ENCODE assay signal across 1 cellular context in the genomic region with DNA sequence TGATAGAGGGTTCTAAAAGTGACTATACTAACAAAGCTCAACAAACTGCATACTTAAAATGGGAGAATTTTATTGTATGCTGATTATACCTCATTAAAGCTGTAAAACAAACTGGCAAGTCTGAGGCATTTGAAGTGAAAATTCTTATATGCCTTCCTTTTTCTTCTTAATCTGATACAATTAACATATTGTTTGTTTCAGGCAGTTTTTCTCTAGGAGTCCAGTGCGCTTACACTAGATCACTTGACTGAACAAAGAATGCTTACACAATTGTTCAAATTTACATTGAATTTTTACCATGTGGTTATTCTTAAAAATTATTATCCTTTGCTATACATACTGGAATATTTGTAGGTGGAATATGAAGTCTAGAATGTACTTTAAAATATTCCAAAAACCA.
TF ChIP-seq lines count a peak whose summit lies in the region.

No MANE protein-coding gene starts in this region.

TF ChIP-seq in K562, 482 proteins besides CTCF, POLR2A, EP300 and RAD21 (continued from another document):
- TF ChIP-seq, protein P1, sequence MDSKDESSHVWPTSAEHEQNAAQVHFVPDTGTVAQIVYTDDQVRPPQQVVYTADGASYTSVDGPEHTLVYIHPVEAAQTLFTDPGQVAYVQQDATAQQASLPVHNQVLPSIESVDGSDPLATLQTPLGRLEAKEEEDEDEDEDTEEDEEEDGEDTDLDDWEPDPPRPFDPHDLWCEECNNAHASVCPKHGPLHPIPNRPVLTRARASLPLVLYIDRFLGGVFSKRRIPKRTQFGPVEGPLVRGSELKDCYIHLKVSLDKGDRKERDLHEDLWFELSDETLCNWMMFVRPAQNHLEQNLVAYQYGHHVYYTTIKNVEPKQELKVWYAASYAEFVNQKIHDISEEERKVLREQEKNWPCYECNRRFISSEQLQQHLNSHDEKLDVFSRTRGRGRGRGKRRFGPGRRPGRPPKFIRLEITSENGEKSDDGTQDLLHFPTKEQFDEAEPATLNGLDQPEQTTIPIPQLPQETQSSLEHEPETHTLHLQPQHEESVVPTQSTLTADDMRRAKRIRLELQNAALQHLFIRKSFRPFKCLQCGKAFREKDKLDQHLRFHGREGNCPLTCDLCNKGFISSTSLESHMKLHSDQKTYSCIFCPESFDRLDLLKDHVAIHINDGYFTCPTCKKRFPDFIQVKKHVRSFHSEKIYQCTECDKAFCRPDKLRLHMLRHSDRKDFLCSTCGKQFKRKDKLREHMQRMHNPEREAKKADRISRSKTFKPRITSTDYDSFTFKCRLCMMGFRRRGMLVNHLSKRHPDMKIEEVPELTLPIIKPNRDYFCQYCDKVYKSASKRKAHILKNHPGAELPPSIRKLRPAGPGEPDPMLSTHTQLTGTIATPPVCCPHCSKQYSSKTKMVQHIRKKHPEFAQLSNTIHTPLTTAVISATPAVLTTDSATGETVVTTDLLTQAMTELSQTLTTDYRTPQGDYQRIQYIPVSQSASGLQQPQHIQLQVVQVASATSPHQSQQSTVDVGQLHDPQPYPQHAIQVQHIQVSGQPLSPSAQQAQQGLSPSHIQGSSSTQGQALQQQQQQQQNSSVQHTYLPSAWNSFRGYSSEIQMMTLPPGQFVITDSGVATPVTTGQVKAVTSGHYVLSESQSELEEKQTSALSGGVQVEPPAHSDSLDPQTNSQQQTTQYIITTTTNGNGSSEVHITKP (IDR thresholded peaks at IDR 0.05; ENCODE audit: partially characterized antibody) = no peak
- no peak for TF ChIP-seq CBX1 (IDR thresholded peaks at IDR 0.05; ENCODE audit: low read depth)
- no peak for TF ChIP-seq CXXC5 (CRISPR knock-in tag; IDR thresholded peaks at IDR 0.05)
- TF ChIP-seq U2AF2 (optimal IDR thresholded peaks at IDR 0.05; ENCODE audit: low read depth, low read length) = no peak
- TF ChIP-seq, protein P2, sequence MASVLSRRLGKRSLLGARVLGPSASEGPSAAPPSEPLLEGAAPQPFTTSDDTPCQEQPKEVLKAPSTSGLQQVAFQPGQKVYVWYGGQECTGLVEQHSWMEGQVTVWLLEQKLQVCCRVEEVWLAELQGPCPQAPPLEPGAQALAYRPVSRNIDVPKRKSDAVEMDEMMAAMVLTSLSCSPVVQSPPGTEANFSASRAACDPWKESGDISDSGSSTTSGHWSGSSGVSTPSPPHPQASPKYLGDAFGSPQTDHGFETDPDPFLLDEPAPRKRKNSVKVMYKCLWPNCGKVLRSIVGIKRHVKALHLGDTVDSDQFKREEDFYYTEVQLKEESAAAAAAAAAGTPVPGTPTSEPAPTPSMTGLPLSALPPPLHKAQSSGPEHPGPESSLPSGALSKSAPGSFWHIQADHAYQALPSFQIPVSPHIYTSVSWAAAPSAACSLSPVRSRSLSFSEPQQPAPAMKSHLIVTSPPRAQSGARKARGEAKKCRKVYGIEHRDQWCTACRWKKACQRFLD (CRISPR knock-in tag; IDR thresholded peaks at IDR 0.05) = no peak
